ENCODE assay signal across 17 cellular contexts in genomic region chr2:128790541-128790944, GRCh38.
A peak's percentile ranks its signal among the peaks of the same experiment; 100 is the strongest.
DNase-seq lines count a peak whose midpoint lies in the region; ATAC-seq, FAIRE-seq and TF ChIP-seq lines count a peak whose summit lies in the region.
"Had no signal": no experiment of that assay in that cellular context is flagged by ENCODE, and none has a peak within 500 bp of the region (broad histone marks: within the 10 kb centered on the region; RNA-seq: fewer than 3 reads in every experiment).

No MANE protein-coding gene starts in this region.

- no peaks in the 10 kb centered on the region for H3K27me3 ChIP-seq in Karpas-422 (ENCODE audit: low read length)
- H3K27me3 ChIP-seq in neuronal stem cell (ENCODE audit: control insufficient read depth in 3 of 3, insufficient read depth in 3 of 3, low read depth in 1 of 3, low read length in 3 of 3) = no peaks in the 10 kb centered on the region
- no peaks in the 10 kb centered on the region for H3K27me3 ChIP-seq in small intestine (ENCODE audit: control insufficient read depth in 2 of 2, insufficient read depth in 2 of 2, low read length in 2 of 2)
- H3K27me3 ChIP-seq: BE2C had no signal

- no peaks in the 10 kb centered on the region for H4K20me1 ChIP-seq in Karpas-422 (ENCODE audit: insufficient read depth, low read depth, low read length)

- no peak for FAIRE-seq in small intestine (lab: Jason Lieb, UNC)
- FAIRE-seq: A549, GM12891, GM19239, H1 had no signal

- peak; percentile 70 for DNase-seq in Karpas-422
- peak; percentile 23 for DNase-seq in choroid plexus epithelial cell (ENCODE audit: low read depth)
- no peak for DNase-seq in neuronal stem cell (ENCODE audit: low spot score)
- peak; percentile 29 for DNase-seq in type B pancreatic cell (ENCODE audit: extremely low spot score, unreplicated experiment)
- DNase-seq in small intestine = no peak
- DNase-seq: BE2C; CD4-positive, alpha-beta memory T cell; DMS79; HCEC 1CT; HFFc6 had no signal

- WGBS in neuronal stem cell (ENCODE audit: extremely low coverage in 2 of 2, insufficient read length in 2 of 2, insufficient replicate concordance in 1 of 2), 2 donors = no CpG with 5 or more reads among the region's 14 CpGs
- WGBS in small intestine, 3 donors = 76 to 81% (median 77%) methylated on average over 14 of the region's 14 CpGs

- H3K18ac ChIP-seq in neuronal stem cell (ENCODE audit: low read length) = no peak overlapping the region

- H3K14ac ChIP-seq in neuronal stem cell (ENCODE audit: low read length) = no peak overlapping the region

- H2AK5ac ChIP-seq in neuronal stem cell (ENCODE audit: low read depth, low read length) = no peak overlapping the region

- no peak overlapping the region for H4K8ac ChIP-seq in neuronal stem cell (ENCODE audit: low read depth, low read length)

- no peaks in the 10 kb centered on the region for H3K79me1 ChIP-seq in neuronal stem cell (ENCODE audit: low read depth, low read length)

- H3K27me3 Mint-ChIP-seq in type B pancreatic cell = peaks cover 6% of the 10 kb centered on the region
- H3K27me3 Mint-ChIP-seq: CD4-positive, alpha-beta memory T cell had no signal

- H4K91ac ChIP-seq in neuronal stem cell (ENCODE audit: low read depth, low read length, poor library complexity) = no peak overlapping the region

- TF ChIP-seq CTCF in choroid plexus epithelial cell (conservative IDR thresholded peaks at IDR 0.05; ENCODE audit: low read depth, low read length) = no peak
- no peak for TF ChIP-seq CTCF in type B pancreatic cell (conservative IDR thresholded peaks at IDR 0.05)

- H3K9ac ChIP-seq in Karpas-422 (ENCODE audit: low read length) (peak overlapping the region; percentile 42; the same call in 1 of the 2 replicates), neuronal stem cell (ENCODE audit: low read depth, low read length, poor library complexity) (no peak overlapping the region)

- no peaks in the 10 kb centered on the region for H3K79me2 ChIP-seq in Karpas-422 (ENCODE audit: low read length)

- H3K4me1 ChIP-seq in Karpas-422 (ENCODE audit: low read length) = peaks cover 40% of the 10 kb centered on the region
- peaks cover 15 to 17% of the 10 kb centered on the region in 2 donors for H3K4me1 ChIP-seq in neuronal stem cell (ENCODE audit: control insufficient read depth in 2 of 2, insufficient read depth in 1 of 2, low read depth in 1 of 2, low read length in 2 of 2)
- no peaks in the 10 kb centered on the region for H3K4me1 ChIP-seq in small intestine (ENCODE audit: control insufficient read depth in 2 of 2, insufficient read depth in 1 of 2, low read depth in 1 of 2, low read length in 1 of 2)
- H3K4me1 ChIP-seq: A549, BE2C had no signal

- peak overlapping the region; percentile 72 for H3K27ac ChIP-seq in Karpas-422 (ENCODE audit: low read length)
- no peak overlapping the region for H3K27ac ChIP-seq in neuronal stem cell (replicated peaks; ENCODE audit: low read length)
- H3K27ac ChIP-seq in small intestine (ENCODE audit: low read depth in 1 of 2, low read length in 1 of 2) = no peak overlapping the region
- H3K27ac ChIP-seq: A549, C4-2B had no signal

- no peaks in the 10 kb centered on the region for H3K9me3 Mint-ChIP-seq in type B pancreatic cell

- no peak overlapping the region for H3K4me3 Mint-ChIP-seq in type B pancreatic cell
- H3K4me3 Mint-ChIP-seq: CD4-positive, alpha-beta memory T cell; HFFc6 had no signal

- peaks cover 17% of the 10 kb centered on the region for H3K4me1 Mint-ChIP-seq in type B pancreatic cell (ENCODE audit: unreplicated experiment)

- H3K4me3 ChIP-seq in Karpas-422 (ENCODE audit: low read length) (no peak overlapping the region), choroid plexus epithelial cell (ENCODE audit: low read depth, low read length) (no peak overlapping the region), neuronal stem cell (ENCODE audit: low read length in 2 of 2) (no peak overlapping the region), small intestine (ENCODE audit: low read depth in 1 of 2, low read length in 2 of 2) (no peak overlapping the region)
- H3K4me3 ChIP-seq: A549 had no signal

- H3K36me3 ChIP-seq in Karpas-422 (ENCODE audit: insufficient read depth, low read length) = no peaks in the 10 kb centered on the region
- no peaks in the 10 kb centered on the region for H3K36me3 ChIP-seq in neuronal stem cell (replicated peaks in 1 of 2; ENCODE audit: control insufficient read depth in 2 of 2, insufficient read depth in 2 of 2, low read length in 2 of 2)
- no peaks in the 10 kb centered on the region for H3K36me3 ChIP-seq in small intestine (ENCODE audit: control insufficient read depth in 2 of 2, insufficient read depth in 2 of 2, low read length in 2 of 2)
- H3K36me3 ChIP-seq: BE2C had no signal

- H2BK15ac ChIP-seq in neuronal stem cell (ENCODE audit: low read length) = no peak overlapping the region

- ATAC-seq in GM18511 (IDR thresholded peaks at IDR 0.05; ENCODE audit: unreplicated experiment) (no peak), GM19351 (IDR thresholded peaks at IDR 0.05; ENCODE audit: unreplicated experiment) (no peak)
- ATAC-seq: A549 had no signal

- no peak overlapping the region for H3K4ac ChIP-seq in neuronal stem cell (ENCODE audit: low read length)

- H3K4me2 ChIP-seq in Karpas-422 (ENCODE audit: low read depth, low read length, poor library complexity, severe bottlenecking) (peak overlapping the region; percentile 55), neuronal stem cell (ENCODE audit: insufficient read depth, low read length, poor library complexity, severe bottlenecking) (no peak overlapping the region)
- H3K4me2 ChIP-seq: A549 had no signal

- H2BK12ac ChIP-seq in neuronal stem cell (ENCODE audit: low read length) = no peak overlapping the region

- no peak overlapping the region for H3K27ac Mint-ChIP-seq in type B pancreatic cell
- H3K27ac Mint-ChIP-seq: CD4-positive, alpha-beta memory T cell; HFFc6 had no signal

- H3K9me3 ChIP-seq in Karpas-422 (ENCODE audit: low read length) = no peaks in the 10 kb centered on the region
- H3K9me3 ChIP-seq in neuronal stem cell (replicated peaks in 1 of 2; ENCODE audit: control insufficient read depth in 2 of 2, insufficient read depth in 1 of 2, low read depth in 1 of 2, low read length in 2 of 2) = peaks cover 0 to 11% of the 10 kb centered on the region in 2 donors
- H3K9me3 ChIP-seq in small intestine (ENCODE audit: control insufficient read depth, low read depth) = no peaks in the 10 kb centered on the region
- H3K9me3 ChIP-seq: A549, BE2C had no signal

- no peak overlapping the region for H3K23ac ChIP-seq in neuronal stem cell (ENCODE audit: low read depth, low read length, poor library complexity)

- no peaks in the 10 kb centered on the region for H3K36me3 Mint-ChIP-seq in type B pancreatic cell
- H3K36me3 Mint-ChIP-seq: CD4-positive, alpha-beta memory T cell had no signal

- H3K9me2 ChIP-seq in Karpas-422 (replicated peaks; ENCODE audit: insufficient read depth, low read length) = no peaks in the 10 kb centered on the region

- H2AFZ ChIP-seq in Karpas-422 (ENCODE audit: low read length) = no peak overlapping the region
- peak overlapping the region; percentile 83 for H2AFZ ChIP-seq in neuronal stem cell (ENCODE audit: low read length)

- H2BK5ac ChIP-seq in neuronal stem cell (ENCODE audit: low read length) = no peak overlapping the region

- no peak overlapping the region for H2BK120ac ChIP-seq in neuronal stem cell (ENCODE audit: low read depth, low read length)

Comparison
In these comparisons a context has a peak if more than half of its experiments do, and no peak if none do; other contexts are left out.
1. DNase-seq: peak in Karpas-422 (single experiment), choroid plexus epithelial cell (single experiment) and type B pancreatic cell (single experiment); none in neuronal stem cell (single experiment) and small intestine (single experiment).